In the genomic region with DNA sequence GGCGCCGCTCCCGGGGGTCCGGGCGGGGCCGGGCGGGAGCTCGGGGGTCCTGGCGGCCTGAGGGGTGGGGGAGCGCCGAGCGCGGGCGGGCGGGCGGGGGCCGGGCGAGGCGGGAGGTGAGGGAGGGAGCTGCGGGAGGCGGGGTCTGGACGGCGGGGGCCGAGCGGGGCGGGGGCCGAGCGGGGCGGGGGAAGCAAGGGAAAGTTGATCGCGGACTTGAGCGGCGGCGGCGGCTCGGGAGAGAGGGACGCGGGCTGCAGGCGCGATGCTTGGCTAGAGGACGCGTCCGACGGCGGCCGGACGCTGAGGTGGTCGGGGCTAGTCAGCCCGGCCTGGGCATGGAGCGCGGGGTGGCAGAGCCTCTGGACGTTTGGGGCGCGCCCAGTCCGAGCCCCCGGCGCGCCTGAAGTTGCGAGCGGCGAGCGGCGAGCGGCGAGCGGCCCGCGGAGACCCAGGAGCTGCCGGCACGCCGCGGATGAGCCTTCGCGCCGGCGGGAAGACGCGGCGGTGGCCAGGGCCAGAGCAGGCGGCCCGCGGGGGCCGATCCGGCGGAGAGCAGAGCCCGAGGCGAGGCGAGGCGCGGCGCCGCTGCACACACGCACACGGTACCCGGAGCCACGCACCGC, we compare ENCODE assay signal across 8 cellular contexts.
A peak's percentile ranks its signal among the peaks of the same experiment; 100 is the strongest.
DNase-seq lines count a peak whose midpoint lies in the region; ATAC-seq and TF ChIP-seq lines count a peak whose summit lies in the region.

Gene CDH23 (plus strand): TSS at position 207 of the 626 bp plus-strand sequence. CDS start 42,912 bp downstream, outside the sequence.

- peak within 1 kb of the TSS; percentile 37 for H3K4me3 Mint-ChIP-seq in activated naive CD4-positive, alpha-beta T cell treated with anti-CD3 and anti-CD28 coated beads, Interleukin-2, amount 10 ng/mL, durations not matched to agents 7 days and 5 days
- H3K4me3 Mint-ChIP-seq in stimulated activated naive CD8-positive, alpha-beta T cell treated with anti-CD3 and anti-CD28 coated beads, Interleukin-15, Interleukin-2, amounts not matched to agents 100 ng/mL and 50 ng/mL, for 24 hours = peak within 1 kb of the TSS; percentile 53

- H3K27ac ChIP-seq in RWPE1 = no peak within 1 kb of the TSS

- no peaks in the 10 kb centered on the region for H3K9me3 Mint-ChIP-seq in activated naive CD4-positive, alpha-beta T cell treated with anti-CD3 and anti-CD28 coated beads, Interleukin-2, amount 10 ng/mL, durations not matched to agents 7 days and 5 days
- no peaks in the 10 kb centered on the region for H3K9me3 Mint-ChIP-seq in stimulated activated naive CD8-positive, alpha-beta T cell treated with anti-CD3 and anti-CD28 coated beads, Interleukin-15, Interleukin-2, amounts not matched to agents 100 ng/mL and 50 ng/mL, for 24 hours

- H3K4me1 Mint-ChIP-seq in activated naive CD4-positive, alpha-beta T cell treated with anti-CD3 and anti-CD28 coated beads, Interleukin-2, amount 10 ng/mL, durations not matched to agents 7 days and 5 days = peaks cover 6% of the 10 kb centered on the region
- H3K4me1 Mint-ChIP-seq in stimulated activated naive CD8-positive, alpha-beta T cell treated with anti-CD3 and anti-CD28 coated beads, Interleukin-15, Interleukin-2, amounts not matched to agents 100 ng/mL and 50 ng/mL, for 24 hours (ENCODE audit: low read depth) = peaks cover 10% of the 10 kb centered on the region

- H3K27me3 Mint-ChIP-seq in activated naive CD4-positive, alpha-beta T cell treated with anti-CD3 and anti-CD28 coated beads, Interleukin-2, amount 10 ng/mL, durations not matched to agents 7 days and 5 days = peaks cover 90% of the 10 kb centered on the region
- H3K27me3 Mint-ChIP-seq in stimulated activated naive CD8-positive, alpha-beta T cell treated with anti-CD3 and anti-CD28 coated beads, Interleukin-15, Interleukin-2, amounts not matched to agents 100 ng/mL and 50 ng/mL, for 24 hours = peaks cover 57% of the 10 kb centered on the region

- ATAC-seq in GM21390 (IDR thresholded peaks at IDR 0.05; ENCODE audit: unreplicated experiment) (no peak), GM18502 (IDR thresholded peaks at IDR 0.05; ENCODE audit: poor library complexity, unreplicated experiment) (no peak)

- POLR2A ChIA-PET in RWPE1 (lab: Yijun Ruan, JAX; ENCODE audit: low non-redundant PET) = no interaction called here

- no peak within 1 kb of the TSS for H3K27ac Mint-ChIP-seq in activated naive CD4-positive, alpha-beta T cell treated with anti-CD3 and anti-CD28 coated beads, Interleukin-2, amount 10 ng/mL, durations not matched to agents 7 days and 5 days
- no peak within 1 kb of the TSS for H3K27ac Mint-ChIP-seq in stimulated activated naive CD8-positive, alpha-beta T cell treated with anti-CD3 and anti-CD28 coated beads, Interleukin-15, Interleukin-2, amounts not matched to agents 100 ng/mL and 50 ng/mL, for 24 hours

- CTCF ChIA-PET in activated naive CD4-positive, alpha-beta T cell treated with anti-CD3 and anti-CD28 coated beads, Interleukin-2, amount 10 ng/mL, durations not matched to agents 7 days and 5 days (lab: Charles Lee) = interaction anchor here (1.1 to 2.7 kb wide), 3 partner anchors 174 to 312 kb away, joined by 3 to 14 read pairs (median 4); no protein-coding TSS in a partner anchor
- CTCF ChIA-PET in RWPE1 (lab: Yijun Ruan, JAX) = interaction anchor here (0.7 to 1.7 kb wide), 4 partner anchors 19 to 311 kb away, joined by 3 to 9 read pairs (median 5); no protein-coding TSS in a partner anchor

- no peaks in the 10 kb centered on the region for H3K36me3 Mint-ChIP-seq in activated naive CD4-positive, alpha-beta T cell treated with anti-CD3 and anti-CD28 coated beads, Interleukin-2, amount 10 ng/mL, durations not matched to agents 7 days and 5 days
- no peaks in the 10 kb centered on the region for H3K36me3 Mint-ChIP-seq in stimulated activated naive CD8-positive, alpha-beta T cell treated with anti-CD3 and anti-CD28 coated beads, Interleukin-15, Interleukin-2, amounts not matched to agents 100 ng/mL and 50 ng/mL, for 24 hours (ENCODE audit: low read depth)

- TF ChIP-seq CTCF in RWPE1 (conservative IDR thresholded peaks at IDR 0.05; ENCODE audit: low read depth) = no peak

- peak; percentile 26 for DNase-seq in stimulated activated CD4-positive, alpha-beta T cell treated with anti-CD3 and anti-CD28 coated beads, Interleukin-4, amount 100 ng/mL, for 1 hour
- DNase-seq in stimulated activated CD4-positive, alpha-beta T cell treated with anti-CD3 and anti-CD28 coated beads, Interleukin-4, amount 100 ng/mL, for 24 hours = no peak
- no peak for DNase-seq in activated naive CD4-positive, alpha-beta T cell treated with anti-CD3 and anti-CD28 coated beads, Interleukin-2, amount 10 ng/mL, durations not matched to agents 7 days and 5 days
- DNase-seq in iPS-NIHi7 (ENCODE audit: extremely low spot score) (peak; percentile 78), RWPE1 (ENCODE audit: low spot score) (no peak)

Comparison
In these comparisons a context has a peak if more than half of its experiments do, and no peak if none do; other contexts are left out.
1. DNase-seq: peak in stimulated activated CD4-positive, alpha-beta T cell treated with anti-CD3 and anti-CD28 coated beads, Interleukin-4, amount 100 ng/mL, for 1 hour (single experiment) and iPS-NIHi7 (single experiment); none in stimulated activated CD4-positive, alpha-beta T cell treated with anti-CD3 and anti-CD28 coated beads, Interleukin-4, amount 100 ng/mL, for 24 hours (single experiment), activated naive CD4-positive, alpha-beta T cell treated with anti-CD3 and anti-CD28 coated beads, Interleukin-2, amount 10 ng/mL, durations not matched to agents 7 days and 5 days (single experiment) and RWPE1 (single experiment).